In genomic region chr11:63144121-63144520, GRCh38 we compare ENCODE assay signal across 35 cellular contexts. TPM values are rescaled to one million over a fixed set of nuclear protein-coding genes. Genes with fewer than 3 reads are reported as not detected.
"Had no signal": no experiment of that assay in that cellular context is flagged by ENCODE, and none has a peak within 500 bp of the region (broad histone marks: within the 10 kb centered on the region; RNA-seq: fewer than 3 reads in every experiment).

TSS of gene SLC22A24 (minus strand) at chr11:63144221. CDS start at chr11:63143779, 442 bp downstream.

- H3K36me3 ChIP-seq: gastrocnemius medialis, left lung, lower lobe of right lung, neutrophil, pancreas, suprapubic skin, vagina had no signal

- H3K9me3 Mint-ChIP-seq: effector memory CD8-positive, alpha-beta T cell; memory B cell; natural killer cell; neural crest cell; stimulated activated naive CD8-positive, alpha-beta T cell treated with anti-CD3 and anti-CD28 coated beads, Interleukin-15, amount 100 ng/mL, for 72 hours had no signal

- H3K27ac Mint-ChIP-seq: effector memory CD8-positive, alpha-beta T cell; memory B cell; natural killer cell; stimulated activated naive CD8-positive, alpha-beta T cell treated with anti-CD3 and anti-CD28 coated beads, Interleukin-15, amount 100 ng/mL, for 72 hours had no signal

- H3K27ac ChIP-seq: dorsolateral prefrontal cortex, gastrocnemius medialis, lower lobe of right lung, neutrophil, pancreas, suprapubic skin, vagina had no signal

- H3K27me3 ChIP-seq: dorsolateral prefrontal cortex, gastrocnemius medialis, left lung, pancreas, suprapubic skin, vagina had no signal

- H3K4me2 ChIP-seq: smooth muscle cell had no signal

- H3K4me3 ChIP-seq: dorsolateral prefrontal cortex, gastrocnemius medialis, left lung, lower lobe of right lung, pancreas, smooth muscle cell, suprapubic skin, vagina had no signal

- H3K9me3 ChIP-seq: gastrocnemius medialis, left lung, lower lobe of right lung, neutrophil, pancreas, suprapubic skin, vagina had no signal

- H3K4me1 ChIP-seq: gastrocnemius medialis, left lung, suprapubic skin, vagina had no signal

- ATAC-seq: effector memory CD8-positive, alpha-beta T cell; esophagus mucosa; gastrocnemius medialis; left cardiac atrium; left lung; lower lobe of right lung; natural killer cell; pancreas; sciatic nerve; stimulated activated naive CD8-positive, alpha-beta T cell treated with anti-CD3 and anti-CD28 coated beads, Interleukin-15, amount 100 ng/mL, for 72 hours had no signal

- FAIRE-seq: colon, endometrium, pancreas had no signal

- H3K4me3 Mint-ChIP-seq: effector memory CD8-positive, alpha-beta T cell; memory B cell; natural killer cell; neural crest cell; stimulated activated naive CD8-positive, alpha-beta T cell treated with anti-CD3 and anti-CD28 coated beads, Interleukin-15, amount 100 ng/mL, for 72 hours had no signal

- H3K36me3 Mint-ChIP-seq: memory B cell, natural killer cell had no signal

- DNase-seq: dorsolateral prefrontal cortex; effector memory CD8-positive, alpha-beta T cell; foreskin fibroblast; gastrocnemius medialis; head of caudate nucleus; left cardiac atrium; left lung; lower lobe of right lung; natural killer cell; pancreas; stimulated activated CD4-positive, alpha-beta T cell treated with anti-CD3 and anti-CD28 coated beads, Interleukin-12 subunit alpha, Interleukin-12 subunit beta, amount 100 ng/mL, for 4 hours; stimulated activated CD4-positive, alpha-beta T cell treated with anti-CD3 and anti-CD28 coated beads, Interleukin-1b, Interleukin-23, amount 100 ng/mL, for 48 hours; stimulated activated CD4-positive, alpha-beta T cell treated with anti-CD3 and anti-CD28 coated beads, Interleukin-4, amount 100 ng/mL, for 1 hour; stimulated activated CD8-positive, alpha-beta memory T cell treated with anti-CD3 and anti-CD28 coated beads, Interleukin-4, amount 100 ng/mL, for 48 hours; stimulated activated naive CD4-positive, alpha-beta T cell; stimulated activated naive CD8-positive, alpha-beta T cell treated with anti-CD3 and anti-CD28 coated beads, Interleukin-15, amount 100 ng/mL, for 72 hours; trophoblast cell had no signal

- H3K4me1 Mint-ChIP-seq: memory B cell; natural killer cell; neural crest cell; stimulated activated naive CD8-positive, alpha-beta T cell treated with anti-CD3 and anti-CD28 coated beads, Interleukin-15, amount 100 ng/mL, for 72 hours had no signal

RNA-seq across cellular contexts. Expression of gene SLC22A24, which starts in this region (rescaled TPM):
- total RNA-seq: cerebellum, esophagus mucosa, gastrocnemius medialis, glomerular endothelial cell, kidney epithelial cell, left cardiac atrium, left lung, lower lobe of right lung, mononuclear cell, natural killer cell, neural crest cell, omental fat pad, pancreas, posterior vena cava, pulmonary artery endothelial cell, sciatic nerve, smooth muscle cell, suprapubic skin, ureter, vagina had no signal
- polyA plus RNA-seq: pancreas, smooth muscle cell had no signal
